In genomic region chr5:73424489-73425102, GRCh38 we compare ENCODE assay signal across 16 cellular contexts. TPM values are rescaled to one million over a fixed set of nuclear protein-coding genes. Genes with fewer than 3 reads are reported as not detected.
DNase-seq lines count a peak whose midpoint lies in the region; ATAC-seq and TF ChIP-seq lines count a peak whose summit lies in the region.
"Had no signal": no experiment of that assay in that cellular context is flagged by ENCODE, and none has a peak within 500 bp of the region (broad histone marks: within the 10 kb centered on the region; RNA-seq: fewer than 3 reads in every experiment).

No MANE protein-coding gene starts in this region.

- intact Hi-C loops in Panc1 (cut with micrococcal nuclease; ENCODE audit: unreplicated experiment) = no loop called here
- intact Hi-C loops in sciatic nerve (cut with DNase I) = no loop called here

- no peaks in the 10 kb centered on the region for H3K4me1 ChIP-seq in Panc1 (ENCODE audit: control insufficient read depth, insufficient read depth, low read length)

- POLR2A ChIA-PET in HEK293T (lab: Yijun Ruan, JAX) = interaction anchor here (1.0 kb wide), 1 partner anchor 12 kb away, joined by 4 read pairs; no protein-coding TSS in a partner anchor
- POLR2A ChIA-PET in Panc1 (lab: Charles Lee) = no interaction called here

- ATAC-seq in Panc1 (no peak), esophagus mucosa (peak; percentile 59), sciatic nerve (peak; percentile 68), HG03469 (IDR thresholded peaks at IDR 0.05; ENCODE audit: unreplicated experiment) (no peak)
- ATAC-seq: PC-3 had no signal

- no peak overlapping the region for H3K4me3 ChIP-seq in Panc1 (ENCODE audit: low read depth in 2 of 2, low read length in 2 of 2)

- in situ Hi-C loops in Panc1 (cut with HindIII; ENCODE audit: low pct_unique_long_range_greater_than_20kb, low sequenced_read_pairs) = no loop called here

- no peaks in the 10 kb centered on the region for H3K36me3 ChIP-seq in Panc1 (ENCODE audit: control insufficient read depth, insufficient read depth, low read length)

- CTCF ChIA-PET in HEK293T (lab: Yijun Ruan, JAX) = no interaction called here
- CTCF ChIA-PET in Panc1 (lab: Charles Lee) = interaction anchor here (0.7 kb wide), 1 partner anchor 19 kb away, joined by 3 read pairs; no protein-coding TSS in a partner anchor

- H3K27me3 ChIP-seq in Panc1 (ENCODE audit: control insufficient read depth, insufficient read depth, low read length) = no peaks in the 10 kb centered on the region

- TF ChIP-seq CTCF in Panc1 (IDR thresholded peaks at IDR 0.05) = no peak

- BruUV-seq in Panc1 (replicated peaks; lab: Mats Ljungman, UMichigan) = no TSS peak

- DNase-seq in HEK293T (ENCODE audit: extremely low spot score) (no peak), Panc1 (ENCODE audit: low read depth, low spot score) (no peak), sciatic nerve (ENCODE audit: low spot score) (no peak), NK-92 (lab: John Stamatoyannopoulos, UW; ENCODE audit: unreplicated experiment) (no peak)
- no peak for DNase-seq in activated CD4-positive, CD25-positive, alpha-beta regulatory T cell treated with anti-CD3 and anti-CD28 coated beads, Interleukin-2, amount 50 U/mL, for 72 hours
- DNase-seq: DMS153, GF-D8, H9, KBM-7, MV-4-11, NCI-H1694 treated with DMSO at 0.1 percent for 48 hours, NCI-H2227 treated with DMSO at 0.1 percent for 48 hours, NCI-H510A treated with DMSO at 0.1 percent for 48 hours, PC-3 had no signal

- H3K27ac ChIP-seq in Panc1 (ENCODE audit: low read length) = peak overlapping the region; percentile 0; the same call in 1 of the 2 replicates

- H3K9me3 ChIP-seq in Panc1 (ENCODE audit: control insufficient read depth, insufficient read depth, low read depth, low read length) = no peaks in the 10 kb centered on the region

TF ChIP-seq in HEK293T, 16 proteins besides CTCF, POLR2A, EP300 and RAD21:
- TF ChIP-seq HDGF (IDR thresholded peaks at IDR 0.05; ENCODE audit: borderline replicate concordance) (no peak), PKNOX1 (IDR thresholded peaks at IDR 0.05) (peak; percentile 28; the same call in 1 of the 2 replicates)

RNA-seq across cellular contexts. Expression of gene FOXD1, which starts 24.0 kb away (rescaled TPM):
- 63.3 TPM for total RNA-seq in Panc1 (2021; ENCODE audit: unreplicated experiment)
- polyA plus RNA-seq in Panc1 (2012; ENCODE audit: insufficient read length) = 53.3 TPM
- total RNA-seq in esophagus mucosa = 0.88 TPM
- total RNA-seq in sciatic nerve = 99.3 TPM

Comparison
In these comparisons a context has a peak if more than half of its experiments do, and no peak if none do; other contexts are left out.
1. ATAC-seq: peak in esophagus mucosa (single experiment) and sciatic nerve (single experiment); none in Panc1 (single experiment) and HG03469 (single experiment).
2. RNA of gene FOXD1, which starts 24.0 kb away (total RNA-seq): 99.3 TPM in sciatic nerve (single experiment) and 63.3 TPM in Panc1 (single experiment); 0.88 TPM in esophagus mucosa (single experiment); every median in the first group is over 10 times any median in the second.